In the genomic region with DNA sequence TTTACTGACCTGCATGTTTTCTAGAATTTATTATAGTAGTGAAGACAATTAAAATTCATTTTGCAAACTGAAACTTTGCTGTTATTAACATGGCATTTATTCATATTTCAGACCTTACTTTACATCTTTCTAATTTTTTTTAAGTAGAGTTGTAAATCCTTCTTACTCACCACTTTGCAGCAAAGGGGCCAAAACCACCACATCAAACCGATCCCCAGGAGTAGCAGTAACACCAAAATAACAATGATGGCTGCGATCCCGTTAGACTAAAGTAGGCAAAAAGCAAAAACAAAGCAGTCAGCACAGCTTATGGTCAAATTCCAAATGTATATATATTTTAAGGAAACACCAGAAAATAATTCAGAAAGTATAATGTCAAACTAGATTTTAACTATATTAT, we compare ENCODE assay signal across 20 cellular contexts.
A peak's percentile ranks its signal among the peaks of the same experiment; 100 is the strongest.
DNase-seq lines count a peak whose midpoint lies in the region; ATAC-seq lines count a peak whose summit lies in the region.
"Had no signal": no experiment of that assay in that cellular context is flagged by ENCODE, and none has a peak within 500 bp of the region (broad histone marks: within the 10 kb centered on the region; RNA-seq: fewer than 3 reads in every experiment).

No MANE protein-coding gene starts in this region.

- H3K4me1 ChIP-seq in SJSA1 (replicated peaks) = peaks cover 47% of the 10 kb centered on the region
- H3K4me1 ChIP-seq: thyroid gland had no signal

- peak overlapping the region; percentile 83 for H3K27ac Mint-ChIP-seq in activated naive CD4-positive, alpha-beta T cell treated with anti-CD3 and anti-CD28 coated beads, Interleukin-2, amount 10 ng/mL, durations not matched to agents 7 days and 5 days
- H3K27ac Mint-ChIP-seq in activated naive CD4-positive, alpha-beta T cell treated with anti-CD3 and anti-CD28 coated beads for 36 hours = no peak overlapping the region
- H3K27ac Mint-ChIP-seq in activated naive CD8-positive, alpha-beta T cell treated with anti-CD3 and anti-CD28 coated beads, Interleukin-2, amount 50 U/mL, for 24 hours = no peak overlapping the region
- H3K27ac Mint-ChIP-seq in stimulated activated naive CD8-positive, alpha-beta T cell treated with anti-CD3 and anti-CD28 coated beads, Interleukin-15, amount 100 ng/mL, for 72 hours = peak overlapping the region; percentile 63 to 95

- no peaks in the 10 kb centered on the region for H3K27me3 ChIP-seq in SJSA1 (replicated peaks)
- H3K27me3 ChIP-seq: thyroid gland had no signal

- H3K27me3 Mint-ChIP-seq in activated naive CD4-positive, alpha-beta T cell treated with anti-CD3 and anti-CD28 coated beads, Interleukin-2, amount 10 ng/mL, durations not matched to agents 7 days and 5 days = no peaks in the 10 kb centered on the region
- no peaks in the 10 kb centered on the region for H3K27me3 Mint-ChIP-seq in activated naive CD4-positive, alpha-beta T cell treated with anti-CD3 and anti-CD28 coated beads for 36 hours (ENCODE audit: low read depth)
- no peaks in the 10 kb centered on the region for H3K27me3 Mint-ChIP-seq in activated naive CD8-positive, alpha-beta T cell treated with anti-CD3 and anti-CD28 coated beads, Interleukin-2, amount 50 U/mL, for 24 hours
- no peaks in the 10 kb centered on the region for H3K27me3 Mint-ChIP-seq in stimulated activated naive CD8-positive, alpha-beta T cell treated with anti-CD3 and anti-CD28 coated beads, Interleukin-15, amount 100 ng/mL, for 72 hours

- peaks cover 3% of the 10 kb centered on the region; the same call in 1 of the 2 replicates for H3K9me3 ChIP-seq in SJSA1 (replicated peaks)
- H3K9me3 ChIP-seq: thyroid gland had no signal

- intact Hi-C loops in activated naive CD4-positive, alpha-beta T cell treated with anti-CD3 and anti-CD28 coated beads for 36 hours (cut with micrococcal nuclease) = loop anchor here (5.0 kb wide), 2 partner anchors 176 to 1071 kb away; a partner anchor contains a TSS

- CTCF ChIA-PET in activated naive CD4-positive, alpha-beta T cell treated with anti-CD3 and anti-CD28 coated beads, Interleukin-2, amount 10 ng/mL, durations not matched to agents 7 days and 5 days (lab: Charles Lee) = no interaction called here
- CTCF ChIA-PET in activated naive CD4-positive, alpha-beta T cell treated with anti-CD3 and anti-CD28 coated beads for 36 hours (lab: Charles Lee) = no interaction called here

- DNase-seq in activated naive CD4-positive, alpha-beta T cell treated with anti-CD3 and anti-CD28 coated beads, Interleukin-2, amount 10 ng/mL, durations not matched to agents 7 days and 5 days = no peak
- no peak for DNase-seq in activated naive CD4-positive, alpha-beta T cell treated with anti-CD3 and anti-CD28 coated beads for 36 hours
- DNase-seq in SJSA1 (ENCODE audit: low read depth in 1 of 2, low spot score in 2 of 2) (no peak), putamen (ENCODE audit: low spot score) (no peak), ecto neural progenitor cell (ENCODE audit: low spot score) (no peak)
- DNase-seq in activated naive CD8-positive, alpha-beta T cell treated with anti-CD3 and anti-CD28 coated beads, Interleukin-2, amount 50 U/mL, for 24 hours = no peak
- no peak for DNase-seq in stimulated activated naive CD8-positive, alpha-beta T cell treated with anti-CD3 and anti-CD28 coated beads, Interleukin-15, amount 100 ng/mL, for 72 hours
- DNase-seq: activated gamma-delta T cell; caudate nucleus; DMS153; effector CD4-positive, alpha-beta T cell; GDM1; NCI-H1417; NCI-H2171 treated with DMSO at 0.1 percent for 48 hours; NCI-H526; right cardiac atrium; SHP77; thyroid gland had no signal

- H3K36me3 ChIP-seq in SJSA1 = peaks cover 19% of the 10 kb centered on the region
- H3K36me3 ChIP-seq: thyroid gland had no signal

- H3K36me3 Mint-ChIP-seq in activated naive CD4-positive, alpha-beta T cell treated with anti-CD3 and anti-CD28 coated beads, Interleukin-2, amount 10 ng/mL, durations not matched to agents 7 days and 5 days = peaks cover 66% of the 10 kb centered on the region
- peaks cover 22% of the 10 kb centered on the region for H3K36me3 Mint-ChIP-seq in activated naive CD4-positive, alpha-beta T cell treated with anti-CD3 and anti-CD28 coated beads for 36 hours (ENCODE audit: low read depth)
- peaks cover 26% of the 10 kb centered on the region for H3K36me3 Mint-ChIP-seq in activated naive CD8-positive, alpha-beta T cell treated with anti-CD3 and anti-CD28 coated beads, Interleukin-2, amount 50 U/mL, for 24 hours (ENCODE audit: low read depth)

- ATAC-seq in activated naive CD8-positive, alpha-beta T cell treated with anti-CD3 and anti-CD28 coated beads, Interleukin-2, amount 50 U/mL, for 24 hours = no peak
- no peak for ATAC-seq in stimulated activated naive CD8-positive, alpha-beta T cell treated with anti-CD3 and anti-CD28 coated beads, Interleukin-15, amount 100 ng/mL, for 72 hours
- no peak for ATAC-seq in GM21619 (IDR thresholded peaks at IDR 0.05; ENCODE audit: unreplicated experiment)
- ATAC-seq: right cardiac atrium had no signal

- H3K9me3 Mint-ChIP-seq in activated naive CD4-positive, alpha-beta T cell treated with anti-CD3 and anti-CD28 coated beads, Interleukin-2, amount 10 ng/mL, durations not matched to agents 7 days and 5 days = peaks cover 23% of the 10 kb centered on the region
- peaks cover 8% of the 10 kb centered on the region for H3K9me3 Mint-ChIP-seq in activated naive CD4-positive, alpha-beta T cell treated with anti-CD3 and anti-CD28 coated beads for 36 hours
- peaks cover 6% of the 10 kb centered on the region for H3K9me3 Mint-ChIP-seq in activated naive CD8-positive, alpha-beta T cell treated with anti-CD3 and anti-CD28 coated beads, Interleukin-2, amount 50 U/mL, for 24 hours
- H3K9me3 Mint-ChIP-seq in stimulated activated naive CD8-positive, alpha-beta T cell treated with anti-CD3 and anti-CD28 coated beads, Interleukin-15, amount 100 ng/mL, for 72 hours = peaks cover 7 to 8% of the 10 kb centered on the region in 2 donors

- no peak overlapping the region for H3K4me3 ChIP-seq in SJSA1
- H3K4me3 ChIP-seq: thyroid gland had no signal

- peaks cover 73% of the 10 kb centered on the region for H3K4me1 Mint-ChIP-seq in activated naive CD4-positive, alpha-beta T cell treated with anti-CD3 and anti-CD28 coated beads, Interleukin-2, amount 10 ng/mL, durations not matched to agents 7 days and 5 days
- H3K4me1 Mint-ChIP-seq in activated naive CD4-positive, alpha-beta T cell treated with anti-CD3 and anti-CD28 coated beads for 36 hours (ENCODE audit: low read depth) = peaks cover 38% of the 10 kb centered on the region
- H3K4me1 Mint-ChIP-seq in activated naive CD8-positive, alpha-beta T cell treated with anti-CD3 and anti-CD28 coated beads, Interleukin-2, amount 50 U/mL, for 24 hours = peaks cover 39% of the 10 kb centered on the region
- peaks cover 61% of the 10 kb centered on the region for H3K4me1 Mint-ChIP-seq in stimulated activated naive CD8-positive, alpha-beta T cell treated with anti-CD3 and anti-CD28 coated beads, Interleukin-15, amount 100 ng/mL, for 72 hours

- H3K4me3 Mint-ChIP-seq in activated naive CD4-positive, alpha-beta T cell treated with anti-CD3 and anti-CD28 coated beads, Interleukin-2, amount 10 ng/mL, durations not matched to agents 7 days and 5 days = no peak overlapping the region
- no peak overlapping the region for H3K4me3 Mint-ChIP-seq in activated naive CD4-positive, alpha-beta T cell treated with anti-CD3 and anti-CD28 coated beads for 36 hours
- H3K4me3 Mint-ChIP-seq in activated naive CD8-positive, alpha-beta T cell treated with anti-CD3 and anti-CD28 coated beads, Interleukin-2, amount 50 U/mL, for 24 hours = peak overlapping the region; percentile 20
- H3K4me3 Mint-ChIP-seq in stimulated activated naive CD8-positive, alpha-beta T cell treated with anti-CD3 and anti-CD28 coated beads, Interleukin-15, amount 100 ng/mL, for 72 hours = peak overlapping the region in 1 of 2 donors; percentile 45

- peak overlapping the region; percentile 50 for H3K27ac ChIP-seq in SJSA1
- H3K27ac ChIP-seq: thyroid gland, VCaP had no signal

Comparison
In these comparisons a context has a peak if more than half of its experiments do, and no peak if none do; other contexts are left out.
1. H3K27ac Mint-ChIP-seq: peak in activated naive CD4-positive, alpha-beta T cell treated with anti-CD3 and anti-CD28 coated beads, Interleukin-2, amount 10 ng/mL, durations not matched to agents 7 days and 5 days (single experiment) and stimulated activated naive CD8-positive, alpha-beta T cell treated with anti-CD3 and anti-CD28 coated beads, Interleukin-15, amount 100 ng/mL, for 72 hours (2 of 2); none in activated naive CD4-positive, alpha-beta T cell treated with anti-CD3 and anti-CD28 coated beads for 36 hours (single experiment) and activated naive CD8-positive, alpha-beta T cell treated with anti-CD3 and anti-CD28 coated beads, Interleukin-2, amount 50 U/mL, for 24 hours (single experiment).